In the genomic region with DNA sequence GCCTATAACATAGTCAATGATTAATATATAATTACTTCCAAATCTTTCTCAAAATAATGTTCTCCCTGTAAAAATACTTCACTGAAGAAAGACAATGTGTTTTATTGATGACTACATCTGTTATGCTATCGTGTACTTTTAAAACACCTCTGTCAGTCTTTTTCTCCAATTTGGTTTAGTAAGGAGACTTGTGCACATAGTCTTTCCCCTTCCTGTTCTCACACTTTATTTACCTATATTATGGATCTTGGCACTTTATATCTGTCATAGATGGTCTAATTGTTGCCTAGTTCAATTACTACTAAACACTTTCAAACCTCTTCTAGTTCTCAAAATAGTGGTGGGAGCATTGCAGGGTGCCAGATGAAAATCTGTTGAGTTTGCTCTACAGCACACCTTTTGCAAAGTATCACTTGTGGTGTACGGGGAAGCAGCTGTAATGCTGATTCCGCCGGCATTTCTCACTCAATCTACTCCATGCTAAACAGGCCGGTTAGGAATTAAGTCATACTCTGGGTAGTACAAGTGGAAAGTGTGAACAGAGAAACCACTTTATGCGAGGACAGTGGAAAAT, we compare ENCODE assay signal across 8 cellular contexts. TPM values are rescaled to one million over a fixed set of nuclear protein-coding genes. Genes with fewer than 3 reads are reported as not detected.
DNase-seq lines count a peak whose midpoint lies in the region; ATAC-seq and TF ChIP-seq lines count a peak whose summit lies in the region.

No MANE protein-coding gene starts in this region.

- H3K9me3 Mint-ChIP-seq in T-helper 2 cell treated with Interferon-gamma antibody and Interleukin-4, amounts not matched to agents 5 μg/mL and 100 μg/mL, for 36 hours = no peaks in the 10 kb centered on the region

- H3K36me3 ChIP-seq in cardiac muscle cell (no peaks in the 10 kb centered on the region), transverse colon (no peaks in the 10 kb centered on the region), ovary (no peaks in the 10 kb centered on the region)

- TF ChIP-seq POLR2A in transverse colon (IDR thresholded peaks at IDR 0.05) (no peak), ovary (IDR thresholded peaks at IDR 0.05) (no peak)

- TF ChIP-seq CTCF in cardiac muscle cell (IDR thresholded peaks at IDR 0.05; ENCODE audit: low read depth, low read length) = no peak
- TF ChIP-seq CTCF in transverse colon (IDR thresholded peaks at IDR 0.05) = no peak
- no peak for TF ChIP-seq CTCF in ovary (IDR thresholded peaks at IDR 0.05)

- no peak overlapping the region for H3K27ac Mint-ChIP-seq in T-helper 2 cell treated with Interferon-gamma antibody and Interleukin-4, amounts not matched to agents 5 μg/mL and 100 μg/mL, for 36 hours

- peak overlapping the region; percentile 31 for H3K4me3 ChIP-seq in cardiac muscle cell
- H3K4me3 ChIP-seq in iPS-11a (ENCODE audit: low read depth, low read length) = peak overlapping the region; percentile 59
- H3K4me3 ChIP-seq in transverse colon = peak overlapping the region in 3 of 4 donors; percentile 40 to 74 (median 43)
- no peak overlapping the region for H3K4me3 ChIP-seq in ovary

- intact Hi-C loops in Right ventricle myocardium superior (cut with DNase I) (no loop called here), transverse colon (cut with DNase I; ENCODE audit: low total_unique reads) (no loop called here), ovary (cut with DNase I) (no loop called here)

- H3K27me3 ChIP-seq in cardiac muscle cell (peaks cover 97% of the 10 kb centered on the region), transverse colon (peaks cover 86% of the 10 kb centered on the region), ovary (peaks cover 4% of the 10 kb centered on the region)

- WGBS in transverse colon (ENCODE audit: low coverage in 1 of 2), 2 donors = 12 to 35% methylated on average over 2 to 6 of the region's 6 CpGs
- WGBS in ovary, 3 donors = 11 to 16% (median 11%) methylated on average over 6 of the region's 6 CpGs

- H3K36me3 Mint-ChIP-seq in T-helper 2 cell treated with Interferon-gamma antibody and Interleukin-4, amounts not matched to agents 5 μg/mL and 100 μg/mL, for 36 hours (ENCODE audit: low read depth) = no peaks in the 10 kb centered on the region

- no peak for TF ChIP-seq EP300 in transverse colon (IDR thresholded peaks at IDR 0.05; ENCODE audit: low read depth)
- TF ChIP-seq EP300 in ovary (IDR thresholded peaks at IDR 0.05) = no peak

- ATAC-seq in Right ventricle myocardium superior (ENCODE audit: poor library complexity) (no peak), HG02588 (IDR thresholded peaks at IDR 0.05; ENCODE audit: unreplicated experiment) (no peak)

- no peak overlapping the region for H3K27ac ChIP-seq in cardiac muscle cell
- no peak overlapping the region for H3K27ac ChIP-seq in transverse colon
- no peak overlapping the region for H3K27ac ChIP-seq in ovary

- no peak for DNase-seq in cardiac muscle cell (ENCODE audit: low read depth in 1 of 2, low spot score in 1 of 2)
- DNase-seq in Right ventricle myocardium superior = no peak
- DNase-seq in T-helper 2 cell treated with Interferon-gamma antibody and Interleukin-4, amounts not matched to agents 5 μg/mL and 100 μg/mL, for 36 hours (ENCODE audit: low spot score) = no peak
- no peak for DNase-seq in transverse colon
- DNase-seq in ovary = no peak
- DNase-seq in NCI-H1694 treated with DMSO at 0.1 percent for 48 hours (lab: John Stamatoyannopoulos, UW) = no peak

- in situ Hi-C loops in transverse colon (cut with MboI; ENCODE audit: low pct_ligation_motif_present in 1 of 4, low pct_unique_long_range_greater_than_20kb in 1 of 4, low sequenced_read_pairs in 3 of 4) = no loop called here

- peak overlapping the region; percentile 49 for H3K4me3 Mint-ChIP-seq in T-helper 2 cell treated with Interferon-gamma antibody and Interleukin-4, amounts not matched to agents 5 μg/mL and 100 μg/mL, for 36 hours

- H3K4me1 ChIP-seq in cardiac muscle cell (ENCODE audit: low read depth) (peaks cover 10% of the 10 kb centered on the region), transverse colon (peaks cover 7 to 29% (median 25%) of the 10 kb centered on the region in 4 donors), ovary (ENCODE audit: insufficient read depth) (peaks cover 18% of the 10 kb centered on the region)

- peaks cover 4% of the 10 kb centered on the region for H3K4me1 Mint-ChIP-seq in T-helper 2 cell treated with Interferon-gamma antibody and Interleukin-4, amounts not matched to agents 5 μg/mL and 100 μg/mL, for 36 hours (ENCODE audit: low read depth)

- H3K27me3 Mint-ChIP-seq in T-helper 2 cell treated with Interferon-gamma antibody and Interleukin-4, amounts not matched to agents 5 μg/mL and 100 μg/mL, for 36 hours (ENCODE audit: low read depth) = peaks cover 73% of the 10 kb centered on the region

- H3K9me3 ChIP-seq in cardiac muscle cell (ENCODE audit: low read depth) (no peaks in the 10 kb centered on the region), transverse colon (no peaks in the 10 kb centered on the region), ovary (peaks cover 0 to 6% of the 10 kb centered on the region in 2 donors)

RNA-seq across cellular contexts. Expression of a gene that starts 1.1 kb away (rescaled TPM):
- total RNA-seq in cardiac muscle cell = not detected in 2 replicates
- polyA plus RNA-seq in cardiac muscle cell = not detected in 2 replicates
- total RNA-seq in Right ventricle myocardium superior = not detected
- total RNA-seq in transverse colon = under 1 TPM in 1 of 4 donors, not detected in 3; 0.14 TPM
- under 1 TPM in 1 of 7 donors, not detected in 6; 0.11 TPM for total RNA-seq in ovary
- not detected for polyA plus RNA-seq in ovary
